11 cellular contexts compared by ENCODE assay signal in genomic region chr17:44111777-44112176, GRCh38. TPM values are rescaled to one million over a fixed set of nuclear protein-coding genes. Genes with fewer than 3 reads are reported as not detected.
A peak's percentile ranks its signal among the peaks of the same experiment; 100 is the strongest.
DNase-seq lines count a peak whose midpoint lies in the region; ATAC-seq and TF ChIP-seq lines count a peak whose summit lies in the region.
"Had no signal": no experiment of that assay in that cellular context is flagged by ENCODE, and none has a peak within 500 bp of the region (broad histone marks: within the 10 kb centered on the region; RNA-seq: fewer than 3 reads in every experiment).

No MANE protein-coding gene starts in this region.

- no peak for ATAC-seq in activated B cell treated with CpG ODN at 0.5 μM for 24 hours (ENCODE audit: low read depth)
- no peak for ATAC-seq in left lung
- ATAC-seq in HG03354 (IDR thresholded peaks at IDR 0.05; ENCODE audit: poor library complexity, severe bottlenecking, unreplicated experiment) = no peak
- no peak for ATAC-seq in GM19328 (IDR thresholded peaks at IDR 0.05; ENCODE audit: unreplicated experiment)

- H3K27me3 ChIP-seq in left lung (no peaks in the 10 kb centered on the region), subcutaneous abdominal adipose tissue (ENCODE audit: control insufficient read depth in 5 of 5, insufficient read depth in 4 of 5, low read length in 5 of 5) (no peaks in the 10 kb centered on the region)

- peaks cover 31% of the 10 kb centered on the region for H3K36me3 Mint-ChIP-seq in activated B cell treated with CpG ODN at 0.5 μM for 24 hours (ENCODE audit: low read depth)

- H3K4me1 ChIP-seq in left lung (peaks cover 43 to 52% of the 10 kb centered on the region in 2 donors), subcutaneous abdominal adipose tissue (ENCODE audit: control insufficient read depth in 5 of 5, insufficient read depth in 5 of 5, low read length in 5 of 5) (peaks cover 36 to 87% (median 85%) of the 10 kb centered on the region in 5 donors)

- peaks cover 46% of the 10 kb centered on the region for H3K4me1 Mint-ChIP-seq in activated B cell treated with CpG ODN at 0.5 μM for 24 hours

- no peaks in the 10 kb centered on the region for H3K9me3 ChIP-seq in left lung
- H3K9me3 ChIP-seq in subcutaneous abdominal adipose tissue (ENCODE audit: control insufficient read depth in 5 of 5, low read length in 5 of 5) = no peaks in the 10 kb centered on the region

- CTCF ChIA-PET in activated B cell treated with CpG ODN at 0.5 μM for 24 hours (lab: Charles Lee) = no interaction called here

- H3K9ac ChIP-seq in subcutaneous abdominal adipose tissue (ENCODE audit: low read length in 5 of 5) = peak overlapping the region in 2 of 5 donors; percentile 4 to 11

- POLR2A ChIA-PET in activated B cell treated with CpG ODN at 0.5 μM for 24 hours (lab: Charles Lee) = interaction anchor here (0.5 to 2.5 kb wide), 6 partner anchors 12 to 236 kb away, joined by 4 to 18 read pairs (median 6); partner anchors contain the start of genes G6PC3, HDAC5 and TMUB2

- intact Hi-C loops in activated B cell treated with CpG ODN at 0.5 μM for 24 hours (cut with micrococcal nuclease) (no loop called here), left lung (cut with DNase I) (no loop called here)

- TF ChIP-seq CTCF in activated B cell treated with CpG ODN at 0.5 μM for 24 hours (IDR thresholded peaks at IDR 0.05) (no peak), left lung (IDR thresholded peaks at IDR 0.05) (no peak)

- H3K36me3 ChIP-seq in left lung = peaks cover 0 to 17% of the 10 kb centered on the region in 2 donors
- peaks cover 0 to 38% (median 23%) of the 10 kb centered on the region in 5 donors for H3K36me3 ChIP-seq in subcutaneous abdominal adipose tissue (ENCODE audit: control insufficient read depth in 5 of 5, insufficient read depth in 5 of 5, low read length in 5 of 5)

- no peaks in the 10 kb centered on the region for H3K9me3 Mint-ChIP-seq in activated B cell treated with CpG ODN at 0.5 μM for 24 hours

- peak overlapping the region; percentile 36 for H3K4me3 Mint-ChIP-seq in activated B cell treated with CpG ODN at 0.5 μM for 24 hours

- H3K4me3 ChIP-seq in left lung (no peak overlapping the region), subcutaneous abdominal adipose tissue (ENCODE audit: low read depth in 1 of 5, low read length in 5 of 5) (peak overlapping the region in 1 of 5 donors; percentile 67)

- H3K27ac ChIP-seq in left lung (peak overlapping the region; percentile 65 to 80), subcutaneous abdominal adipose tissue (ENCODE audit: low read depth, low read length) (peak overlapping the region; percentile 67)

- no peaks in the 10 kb centered on the region for H3K27me3 Mint-ChIP-seq in activated B cell treated with CpG ODN at 0.5 μM for 24 hours

- H3K27ac Mint-ChIP-seq in activated B cell treated with CpG ODN at 0.5 μM for 24 hours = no peak overlapping the region

- peak; percentile 59 for DNase-seq in NCI-H2171 treated with DMSO at 0.1 percent for 48 hours (lab: John Stamatoyannopoulos, UW)
- no peak for DNase-seq in NCI-H2171 (lab: John Stamatoyannopoulos, UW)
- DNase-seq in activated B cell treated with CpG ODN at 0.5 μM for 24 hours = no peak
- DNase-seq in left lung = no peak
- no peak for DNase-seq in activated CD4-positive, CD25-positive, alpha-beta regulatory T cell (lab: John Stamatoyannopoulos, UW)

RNA-seq across cellular contexts. Expression of gene HDAC5, which starts 11.7 kb away (rescaled TPM):
- total RNA-seq in activated B cell treated with CpG ODN at 0.5 μM for 24 hours (28.4 and 35.1 TPM in 2 replicates), left lung (10 to 100 TPM; 28.0 to 43.5 TPM)

RNA-seq across cellular contexts. Expression of gene HROB, which starts 30.0 kb away (rescaled TPM):
- 2.2 and 5.0 TPM in 2 replicates for total RNA-seq in activated B cell treated with CpG ODN at 0.5 μM for 24 hours
- total RNA-seq in left lung = 1 to 10 TPM; 2.3 to 2.7 TPM

RNA-seq across cellular contexts. Expression of gene G6PC3, which starts 41.2 kb away (rescaled TPM):
- total RNA-seq in activated B cell treated with CpG ODN at 0.5 μM for 24 hours (30.9 and 35.2 TPM in 2 replicates), left lung (10 to 100 TPM; 47.4 to 62.6 TPM)

RNA-seq across cellular contexts. Expression of gene LSM12, which starts 45.3 kb away (rescaled TPM):
- total RNA-seq in activated B cell treated with CpG ODN at 0.5 μM for 24 hours (57.3 and 68.7 TPM in 2 replicates), left lung (10 to 100 TPM; 47.6 to 53.2 TPM)

RNA-seq across cellular contexts. Expression of gene ASB16, which starts 58.7 kb away (rescaled TPM):
- total RNA-seq in activated B cell treated with CpG ODN at 0.5 μM for 24 hours (not detected in 2 replicates), left lung (not detected)
- total RNA-seq: A172, NCI-H460, renal cortical epithelial cell had no signal
